In the genomic region with DNA sequence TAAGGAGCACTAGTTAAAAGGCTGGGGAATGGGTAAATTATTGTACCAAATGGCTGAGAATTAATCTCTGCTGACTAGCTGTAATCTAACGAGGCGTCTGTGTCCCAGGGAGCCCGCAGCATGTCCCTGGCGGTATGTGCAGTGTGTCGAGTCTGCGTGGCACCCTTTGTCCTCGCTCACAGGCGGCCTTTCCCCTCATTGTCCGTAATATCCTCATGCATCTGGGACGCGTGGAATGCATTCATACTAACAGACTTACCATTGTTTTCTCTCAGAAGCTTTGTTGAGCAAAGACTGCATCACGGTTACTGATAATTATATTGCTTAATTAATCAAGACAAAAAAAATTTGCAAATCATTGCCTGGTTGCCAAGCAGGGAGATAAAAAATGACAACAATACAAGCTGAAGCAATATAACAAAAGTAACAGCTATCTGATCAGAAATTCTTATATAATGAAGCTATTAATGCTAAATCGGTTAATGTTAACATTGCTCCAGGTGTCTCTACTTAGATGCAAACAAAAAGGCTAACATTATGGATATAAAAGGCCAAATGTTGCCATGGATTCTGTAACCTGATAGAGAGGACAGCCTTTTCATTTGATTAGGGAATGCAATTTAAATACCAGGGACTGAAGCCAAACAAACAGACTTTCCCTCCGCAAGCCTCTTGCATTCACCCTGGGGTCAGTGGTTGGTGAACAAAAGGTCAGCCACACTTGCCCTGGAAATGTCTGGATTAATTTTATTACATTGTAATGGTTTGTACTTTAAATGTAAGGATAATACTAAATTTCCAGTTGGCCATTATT, we compare ENCODE assay signal across 10 cellular contexts.
A peak's percentile ranks its signal among the peaks of the same experiment; 100 is the strongest.
DNase-seq lines count a peak whose midpoint lies in the region; ATAC-seq and TF ChIP-seq lines count a peak whose summit lies in the region.
"Had no signal": no experiment of that assay in that cellular context is flagged by ENCODE, and none has a peak within 500 bp of the region (broad histone marks: within the 10 kb centered on the region; RNA-seq: fewer than 3 reads in every experiment).

No MANE protein-coding gene starts in this region.

- no peaks in the 10 kb centered on the region for H3K4me1 ChIP-seq in HEK293 (ENCODE audit: control insufficient read depth, insufficient read depth, low read length)

- H3K9me3 Mint-ChIP-seq in neural crest cell, result no peaks in the 10 kb centered on the region

- peak overlapping the region; percentile 39 for H3K4me3 Mint-ChIP-seq in neural crest cell

- no peaks in the 10 kb centered on the region for H3K36me3 ChIP-seq in HEK293 (ENCODE audit: control insufficient read depth in 2 of 2, insufficient read depth in 1 of 2, low read length in 2 of 2)

- POLR2A ChIA-PET in HEK293 (lab: Yijun Ruan, JAX), result no interaction called here

- H3K4me1 Mint-ChIP-seq in neural crest cell, result peaks cover 55% of the 10 kb centered on the region

- no peak overlapping the region for H3K4me3 ChIP-seq in HEK293 (ENCODE audit: low read depth, low read length)

- peak; percentile 67 for DNase-seq in NCI-H2196 (lab: John Stamatoyannopoulos, UW; ENCODE audit: unreplicated experiment)
- peak; percentile 20 to 56 for DNase-seq in dermis microvascular lymphatic vessel endothelial cell (ENCODE audit: low read depth in 2 of 2)
- DNase-seq in neural crest cell (ENCODE audit: low read depth, low spot score), result peak; percentile 45
- no peak for DNase-seq in stimulated activated CD4-positive, alpha-beta T cell treated with anti-CD3 and anti-CD28 coated beads, Interleukin-2, amount 100 ng/mL, for 24 hours
- DNase-seq in activated gamma-delta T cell treated with Interleukin-2 at 50 U/mL for 16 hours, result no peak
- DNase-seq in AML-193 (lab: John Stamatoyannopoulos, UW), result no peak
- DNase-seq: DND-41, GOT3 had no signal

- H3K9me3 ChIP-seq in HEK293 (ENCODE audit: control insufficient read depth, insufficient read depth, low read depth, low read length), result no peaks in the 10 kb centered on the region

- TF ChIP-seq CTCF in HEK293 (tag by site-specific recombination; IDR thresholded peaks at IDR 0.05) (no peak), neural crest cell (conservative IDR thresholded peaks at IDR 0.05) (no peak)

- no peaks in the 10 kb centered on the region for H3K27me3 Mint-ChIP-seq in neural crest cell (ENCODE audit: low read depth)

- H3K27ac ChIP-seq in HEK293 (ENCODE audit: extremely low read depth, low read depth, low read length), result no peak overlapping the region

- H3K27ac Mint-ChIP-seq in neural crest cell (ENCODE audit: unreplicated experiment), result peak overlapping the region; percentile 94

- CTCF ChIA-PET in HEK293 (lab: Yijun Ruan, JAX), result interaction anchor here (0.6 kb wide), 1 partner anchor 150 kb away, joined by 3 read pairs; no protein-coding TSS in a partner anchor

- ATAC-seq in HG03378 (IDR thresholded peaks at IDR 0.05; ENCODE audit: unreplicated experiment), result no peak

- peaks cover 5% of the 10 kb centered on the region for H3K36me3 Mint-ChIP-seq in neural crest cell (ENCODE audit: low read depth)

TF ChIP-seq in HEK293, 187 proteins besides CTCF, POLR2A, EP300 and RAD21:
- TF ChIP-seq FEZF1 (tag by site-specific recombination; IDR thresholded peaks at IDR 0.05) (peak; percentile 18; the same call in 1 of the 2 replicates), ZNF670 (tag by site-specific recombination; IDR thresholded peaks at IDR 0.05; ENCODE audit: low read depth) (no peak)

Comparison
In these comparisons a context has a peak if more than half of its experiments do, and no peak if none do; other contexts are left out.
1. DNase-seq: peak in NCI-H2196 (single experiment), dermis microvascular lymphatic vessel endothelial cell (2 of 2) and neural crest cell (single experiment); none in stimulated activated CD4-positive, alpha-beta T cell treated with anti-CD3 and anti-CD28 coated beads, Interleukin-2, amount 100 ng/mL, for 24 hours (0 of 2), activated gamma-delta T cell treated with Interleukin-2 at 50 U/mL for 16 hours (single experiment) and AML-193 (0 of 2).